In the genomic region with DNA sequence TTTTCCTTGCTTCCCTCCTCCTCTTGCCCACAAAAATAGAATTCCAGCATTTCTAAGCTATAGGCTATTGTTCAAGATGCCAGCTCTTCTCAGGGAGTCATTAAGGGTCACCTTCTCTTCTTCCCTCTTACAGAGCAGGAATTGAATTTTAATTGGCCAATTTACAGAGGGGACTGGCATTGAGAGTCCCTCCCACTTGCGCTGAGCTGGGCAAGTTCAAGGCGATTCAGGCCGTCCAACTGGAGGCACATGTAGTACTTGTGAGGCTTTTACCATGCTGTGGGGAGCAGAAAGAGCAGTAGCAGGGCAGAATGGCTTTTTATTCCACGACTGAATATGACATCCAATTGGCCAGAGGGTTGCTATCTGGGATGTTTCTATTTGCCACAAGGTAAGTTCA, we compare ENCODE assay signal across 18 cellular contexts.
A peak's percentile ranks its signal among the peaks of the same experiment; 100 is the strongest.
DNase-seq lines count a peak whose midpoint lies in the region; ATAC-seq and TF ChIP-seq lines count a peak whose summit lies in the region.
"Had no signal": no experiment of that assay in that cellular context is flagged by ENCODE, and none has a peak within 500 bp of the region (broad histone marks: within the 10 kb centered on the region; RNA-seq: fewer than 3 reads in every experiment).

No MANE protein-coding gene starts in this region.

- TF ChIP-seq POLR2A in sigmoid colon (IDR thresholded peaks at IDR 0.05): no peak

- in situ Hi-C loops in ACHN (cut with HindIII; ENCODE audit: low pct_ligation_motif_present, low pct_unique_long_range_greater_than_20kb, low sequenced_read_pairs): no loop called here

- H3K27ac ChIP-seq in BLaER1 (no peak overlapping the region), GM23338 (ENCODE audit: low read depth) (no peak overlapping the region), dorsolateral prefrontal cortex (peak overlapping the region in 41 of 59 donors; percentile 7 to 70 (median 50)), sigmoid colon (peak overlapping the region in 1 of 4 donors; percentile 2)
- H3K27ac ChIP-seq: SJSA1 had no signal

- H3K9me2 ChIP-seq in GM23338 (ENCODE audit: insufficient read depth): no peaks in the 10 kb centered on the region

- 83 to 84% methylated on average over 4 of the region's 4 CpGs for WGBS in sigmoid colon, 2 donors

- H3K79me2 ChIP-seq in GM23338 (replicated peaks; ENCODE audit: insufficient read depth): peaks cover 55% of the 10 kb centered on the region

- TF ChIP-seq EP300 in sigmoid colon (IDR thresholded peaks at IDR 0.05): no peak

- peak overlapping the region; percentile 39; the same call in 1 of the 2 replicates for H3K27ac Mint-ChIP-seq in GM23338
- no peak overlapping the region for H3K27ac Mint-ChIP-seq in neural crest cell (ENCODE audit: unreplicated experiment)
- H3K27ac Mint-ChIP-seq: CD8-positive, alpha-beta memory T cell had no signal

- TF ChIP-seq CTCF in GM23338 (conservative IDR thresholded peaks at IDR 0.05; ENCODE audit: low read depth in 2 of 2) (no peak), dorsolateral prefrontal cortex (IDR thresholded peaks at IDR 0.05 in 54 of 56, conservative IDR thresholded peaks at IDR 0.05 in 2 of 56; ENCODE audit: low read depth in 1 of 56, partially characterized antibody in 56 of 56) (no peak), neural crest cell (conservative IDR thresholded peaks at IDR 0.05) (no peak), sigmoid colon (IDR thresholded peaks at IDR 0.05) (no peak)

- DNase-seq in GM23338 (ENCODE audit: low spot score): no peak
- DNase-seq in dorsolateral prefrontal cortex: no peak
- DNase-seq in neural crest cell (ENCODE audit: low read depth, low spot score): no peak
- DNase-seq in OCI-M2 (lab: John Stamatoyannopoulos, UW; ENCODE audit: unreplicated experiment): no peak
- no peak for DNase-seq in ACHN
- no peak for DNase-seq in NCI-H2029 treated with DMSO at 0.1 percent for 48 hours (lab: John Stamatoyannopoulos, UW)
- DNase-seq in sigmoid colon: no peak
- DNase-seq: CD8-positive, alpha-beta memory T cell; DMS 273 treated with DMSO at 0.1 percent for 48 hours; H9; NCI-H1436; NCI-H2081; NCI-H69; NK-92 treated with Interleukin-12 subunit alpha and Interleukin-12 subunit beta, amount 100 ng/mL, for 24 hours; PC-3 had no signal

- H3K36me3 ChIP-seq in BLaER1: peaks cover 79% of the 10 kb centered on the region
- H3K36me3 ChIP-seq in GM23338 (ENCODE audit: insufficient read depth): peaks cover 16% of the 10 kb centered on the region
- H3K36me3 ChIP-seq in sigmoid colon: peaks cover 0 to 7% (median 0%) of the 10 kb centered on the region in 4 donors

- no peaks in the 10 kb centered on the region for H3K9me3 Mint-ChIP-seq in GM23338
- H3K9me3 Mint-ChIP-seq in neural crest cell: no peaks in the 10 kb centered on the region
- H3K9me3 Mint-ChIP-seq: CD8-positive, alpha-beta memory T cell; H9 had no signal

- peaks cover 21% of the 10 kb centered on the region for H3K4me1 ChIP-seq in BLaER1
- H3K4me1 ChIP-seq in GM23338 (ENCODE audit: insufficient read depth): peaks cover 52% of the 10 kb centered on the region
- peaks cover 0 to 19% (median 9%) of the 10 kb centered on the region in 4 donors for H3K4me1 ChIP-seq in sigmoid colon

- peak overlapping the region; percentile 14; the same call in 1 of the 2 replicates for H3K4me2 ChIP-seq in BLaER1
- H3K4me2 ChIP-seq in GM23338: peak overlapping the region; percentile 37; the same call in 1 of the 2 replicates

- H3K4me3 ChIP-seq in BLaER1 (no peak overlapping the region), GM23338 (no peak overlapping the region), dorsolateral prefrontal cortex (peak overlapping the region in 18 of 59 donors; percentile 1 to 29 (median 8)), sigmoid colon (no peak overlapping the region)
- H3K4me3 ChIP-seq: SJSA1 had no signal

- peaks cover 9% of the 10 kb centered on the region for H3K36me3 Mint-ChIP-seq in GM23338 (ENCODE audit: low read depth)
- peaks cover 6% of the 10 kb centered on the region for H3K36me3 Mint-ChIP-seq in neural crest cell (ENCODE audit: low read depth)
- H3K36me3 Mint-ChIP-seq: CD8-positive, alpha-beta memory T cell had no signal

- no peak overlapping the region for H2AFZ ChIP-seq in GM23338

- H3K27me3 Mint-ChIP-seq in GM23338 (ENCODE audit: insufficient read depth, low read depth, poor library complexity) (peaks cover 2% of the 10 kb centered on the region), neural crest cell (ENCODE audit: low read depth) (no peaks in the 10 kb centered on the region)

- no peaks in the 10 kb centered on the region for H3F3A ChIP-seq in GM23338 (replicated peaks; ENCODE audit: low read depth)

- H3K9me3 ChIP-seq in BLaER1: no peaks in the 10 kb centered on the region; the same call in 1 of the 2 replicates
- H3K9me3 ChIP-seq in sigmoid colon: no peaks in the 10 kb centered on the region
- H3K9me3 ChIP-seq: SJSA1 had no signal

- H4K20me1 ChIP-seq in BLaER1 (peaks cover 62% of the 10 kb centered on the region), GM23338 (replicated peaks; ENCODE audit: insufficient read depth) (peaks cover 31% of the 10 kb centered on the region)

- no peaks in the 10 kb centered on the region for H3K27me3 ChIP-seq in BLaER1
- H3K27me3 ChIP-seq in GM23338 (ENCODE audit: insufficient read depth): no peaks in the 10 kb centered on the region
- no peaks in the 10 kb centered on the region for H3K27me3 ChIP-seq in dorsolateral prefrontal cortex
- no peaks in the 10 kb centered on the region for H3K27me3 ChIP-seq in sigmoid colon
- H3K27me3 ChIP-seq: SJSA1 had no signal

- H3K4me1 Mint-ChIP-seq in GM23338 (peaks cover 45% of the 10 kb centered on the region), neural crest cell (peaks cover 44% of the 10 kb centered on the region)
- H3K4me1 Mint-ChIP-seq: CD8-positive, alpha-beta memory T cell had no signal

- H3K4me3 Mint-ChIP-seq in GM23338 (no peak overlapping the region), neural crest cell (peak overlapping the region; percentile 14)
- H3K4me3 Mint-ChIP-seq: CD8-positive, alpha-beta memory T cell; H9 had no signal

- H3K9ac ChIP-seq in BLaER1: no peak overlapping the region

- peak; percentile 66 for ATAC-seq in GM23338
- ATAC-seq: HepG2 had no signal

- intact Hi-C loops in dorsolateral prefrontal cortex (cut with DNase I): no loop called here
- intact Hi-C loops in sigmoid colon (cut with DNase I): no loop called here

TF ChIP-seq in GM23338, 12 proteins besides CTCF, POLR2A, EP300 and RAD21:
- no peak for TF ChIP-seq CREB1 (CRISPR knock-in tag; IDR thresholded peaks at IDR 0.05; ENCODE audit: low read depth)
- TF ChIP-seq EZH2phosphoT487 (IDR thresholded peaks at IDR 0.05; ENCODE audit: unreplicated experiment): no peak
- no peak for TF ChIP-seq NANOG (IDR thresholded peaks at IDR 0.05; ENCODE audit: borderline replicate concordance)
- TF ChIP-seq JUNB (IDR thresholded peaks at IDR 0.05; ENCODE audit: unreplicated experiment): no peak
- TF ChIP-seq ZNF331 (CRISPR knock-in tag; IDR thresholded peaks at IDR 0.05; ENCODE audit: low read depth): no peak
TF ChIP-seq in GM23338: peak in this region for 0.

Comparison
In these comparisons a context has a peak if more than half of its experiments do, and no peak if none do; other contexts are left out.
1. H3K27ac ChIP-seq: peak in dorsolateral prefrontal cortex (41 of 59); none in BLaER1 (single experiment) and GM23338 (single experiment).